Comparison of ENCODE assay signal across 21 cellular contexts in the genomic region with DNA sequence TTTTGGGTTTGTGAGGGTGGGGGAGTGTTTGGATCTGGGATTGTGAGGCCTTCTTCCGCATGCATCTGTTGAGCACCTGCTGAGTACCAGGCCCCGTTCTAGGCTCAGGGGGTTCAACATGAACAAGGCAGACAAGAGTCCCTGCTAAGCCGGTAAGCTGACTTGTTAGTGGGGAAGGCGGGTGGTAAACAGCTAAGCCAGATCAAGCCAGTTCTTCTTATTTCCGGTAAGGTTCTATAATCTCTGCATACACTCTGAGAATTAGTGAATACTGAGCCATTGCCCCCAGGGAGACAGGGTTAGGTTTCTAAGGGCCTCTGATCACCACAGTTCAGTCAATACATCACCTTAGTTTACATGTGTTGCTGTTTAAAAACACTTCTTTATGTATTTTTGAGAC. TPM values are rescaled to one million over a fixed set of nuclear protein-coding genes. Genes with fewer than 3 reads are reported as not detected.
DNase-seq lines count a peak whose midpoint lies in the region; TF ChIP-seq lines count a peak whose summit lies in the region.
"Had no signal": no experiment of that assay in that cellular context is flagged by ENCODE, and none has a peak within 500 bp of the region (broad histone marks: within the 10 kb centered on the region; RNA-seq: fewer than 3 reads in every experiment).

No MANE protein-coding gene starts in this region.

- H3K4me3 ChIP-seq in A673 (ENCODE audit: low read depth, low read length, poor library complexity, severe bottlenecking) (no peak overlapping the region), colonic mucosa (no peak overlapping the region), neural progenitor cell (no peak overlapping the region)
- H3K4me3 ChIP-seq: GM12878 had no signal

- POLR2A ChIA-PET in A673 (lab: Charles Lee; ENCODE audit: low non-redundant PET), result no interaction called here
- POLR2A ChIA-PET in GM10248 (lab: Yijun Ruan, JAX), result no interaction called here

- H3K4me2 ChIP-seq in neural progenitor cell, result no peak overlapping the region

- DNase-seq in A673 (ENCODE audit: low spot score) (peak; percentile 37), NCI-H82 treated with DMSO at 0.1 percent for 48 hours (lab: John Stamatoyannopoulos, UW; ENCODE audit: unreplicated experiment) (peak; percentile 87), colonic mucosa (no peak), neural progenitor cell (ENCODE audit: low spot score) (no peak), dermis blood vessel endothelial cell (no peak), GM10248 (ENCODE audit: extremely low spot score) (no peak), dedifferentiated amniotic fluid mesenchymal stem cell (ENCODE audit: extremely low spot score) (no peak)
- no peak for DNase-seq in stimulated activated CD4-positive, alpha-beta T cell treated with anti-CD3 and anti-CD28 coated beads, Interleukin-2, amount 100 ng/mL, for 24 hours
- DNase-seq: 8988T; BE2C; Caco-2; CD4-positive, alpha-beta T cell; GF-D8; H9; NCI-H1092 treated with DMSO at 0.1 percent for 48 hours; NCI-H146; NCI-H2029 treated with DMSO at 0.1 percent for 48 hours; NCI-H2171 treated with DMSO at 0.1 percent for 48 hours; NCI-H446; NCI-H526 treated with DMSO at 0.1 percent for 48 hours had no signal

- H3F3A ChIP-seq in neural progenitor cell (ENCODE audit: low read depth), result peaks cover 10% of the 10 kb centered on the region

- H3K4me1 ChIP-seq in A673 (ENCODE audit: insufficient read depth, low read length, poor library complexity, severe bottlenecking) (peaks cover 24% of the 10 kb centered on the region), colonic mucosa (no peaks in the 10 kb centered on the region), neural progenitor cell (no peaks in the 10 kb centered on the region)
- H3K4me1 ChIP-seq: BE2C, Caco-2 had no signal

- no peak for TF ChIP-seq CTCF in A673 (conservative IDR thresholded peaks at IDR 0.05; ENCODE audit: low read depth, low read length)
- no peak for TF ChIP-seq CTCF in colonic mucosa (IDR thresholded peaks at IDR 0.05)
- no peak for TF ChIP-seq CTCF in neural progenitor cell (IDR thresholded peaks at IDR 0.05)
- TF ChIP-seq CTCF in GM10248 (IDR thresholded peaks at IDR 0.05; ENCODE audit: control extremely low read depth, extremely low read depth, low read depth, missing control alignments), result no peak

- intact Hi-C loops in A673 (cut with micrococcal nuclease; ENCODE audit: unreplicated experiment), result no loop called here
- intact Hi-C loops in colonic mucosa (cut with DNase I), result no loop called here

- H3K36me3 Mint-ChIP-seq in neural progenitor cell, result peaks cover 8% of the 10 kb centered on the region

- peaks cover 15% of the 10 kb centered on the region for H3K36me3 ChIP-seq in A673 (ENCODE audit: insufficient read depth, low read length, poor library complexity, severe bottlenecking)
- H3K36me3 ChIP-seq in colonic mucosa, result peaks cover 8% of the 10 kb centered on the region
- H3K36me3 ChIP-seq in neural progenitor cell, result peaks cover 3% of the 10 kb centered on the region

- H4K20me1 ChIP-seq in neural progenitor cell (ENCODE audit: low read depth), result peaks cover 14% of the 10 kb centered on the region

- no peaks in the 10 kb centered on the region for H3K9me3 ChIP-seq in A673 (ENCODE audit: low read depth, low read length, poor library complexity, severe bottlenecking)
- no peaks in the 10 kb centered on the region for H3K9me3 ChIP-seq in colonic mucosa
- H3K9me3 ChIP-seq in neural progenitor cell (ENCODE audit: low read depth), result no peaks in the 10 kb centered on the region
- H3K9me3 ChIP-seq: BE2C, Caco-2 had no signal

- H3K27ac Mint-ChIP-seq in neural progenitor cell, result peak overlapping the region; percentile 21
- H3K27ac Mint-ChIP-seq: CD4-positive, alpha-beta T cell had no signal

- no peaks in the 10 kb centered on the region for H3K27me3 ChIP-seq in A673 (replicated peaks; ENCODE audit: insufficient read depth, low read depth, low read length, poor library complexity)
- H3K27me3 ChIP-seq in colonic mucosa, result no peaks in the 10 kb centered on the region
- no peaks in the 10 kb centered on the region for H3K27me3 ChIP-seq in neural progenitor cell
- H3K27me3 ChIP-seq: BE2C had no signal

- H3K27ac ChIP-seq in A673 (ENCODE audit: low read depth, low read length, poor library complexity, severe bottlenecking) (peak overlapping the region; percentile 60), colonic mucosa (peak overlapping the region; percentile 22), neural progenitor cell (no peak overlapping the region)

- CTCF ChIA-PET in A673 (lab: Charles Lee) (interaction anchor here (0.6 to 2.0 kb wide), 2 partner anchors 10 to 77 kb away, joined by 4 to 7 read pairs; a partner anchor contains a TSS), GM10248 (lab: Yijun Ruan, JAX) (interaction anchor here (1.2 to 15.6 kb wide), 3 partner anchors 9 to 266 kb away, joined by 3 to 288 read pairs (median 13); a partner anchor contains a TSS)

- BruUV-seq in A673 (replicated peaks; lab: Mats Ljungman, UMichigan), result no TSS peak

- H2AFZ ChIP-seq in neural progenitor cell (replicated peaks), result no peak overlapping the region

- H3K79me2 ChIP-seq in neural progenitor cell (ENCODE audit: low read depth), result no peaks in the 10 kb centered on the region

- H3K9ac ChIP-seq in colonic mucosa (ENCODE audit: low read depth in 2 of 2, low read length in 2 of 2) (no peak overlapping the region), neural progenitor cell (no peak overlapping the region)

- H3K4me3 Mint-ChIP-seq in neural progenitor cell, result no peak overlapping the region
- H3K4me3 Mint-ChIP-seq: CD4-positive, alpha-beta T cell; H9 had no signal

- no peaks in the 10 kb centered on the region for H3K9me3 Mint-ChIP-seq in neural progenitor cell
- H3K9me3 Mint-ChIP-seq: CD4-positive, alpha-beta T cell; H9 had no signal

- H3K4me1 Mint-ChIP-seq in neural progenitor cell, result no peaks in the 10 kb centered on the region

- H3K27me3 Mint-ChIP-seq in neural progenitor cell (ENCODE audit: insufficient read depth, low read depth), result peaks cover 2% of the 10 kb centered on the region

RNA-seq across cellular contexts. Expression of a gene that starts 9.9 kb away (rescaled TPM):
- 2.9 and 3.0 TPM in 2 replicates for total RNA-seq in A673 (2021)
- total RNA-seq in colonic mucosa, result 10 to 100 TPM; 10.9 to 33.7 TPM
- 1.5 and 3.9 TPM in 2 replicates for total RNA-seq in neural progenitor cell (ENCODE audit: low replicate concordance)
- 148 and 336 TPM in 2 replicates for total RNA-seq in dermis blood vessel endothelial cell

RNA-seq across cellular contexts. Expression of a gene that starts 42.0 kb away (rescaled TPM):
- total RNA-seq in A673 (2021), result 146 and 172 TPM in 2 replicates
- total RNA-seq in colonic mucosa, result 100 to 1,000 TPM; 145 to 257 TPM
- total RNA-seq in neural progenitor cell (ENCODE audit: low replicate concordance), result 101 and 172 TPM in 2 replicates
- total RNA-seq in dermis blood vessel endothelial cell, result 68.3 and 105 TPM in 2 replicates

Comparison
In these comparisons a context has a peak if more than half of its experiments do, and no peak if none do; other contexts are left out.
1. DNase-seq: peak in A673 (single experiment) and NCI-H82 treated with DMSO at 0.1 percent for 48 hours (single experiment); none in colonic mucosa (single experiment), neural progenitor cell (single experiment), dermis blood vessel endothelial cell (single experiment), GM10248 (single experiment), dedifferentiated amniotic fluid mesenchymal stem cell (single experiment) and stimulated activated CD4-positive, alpha-beta T cell treated with anti-CD3 and anti-CD28 coated beads, Interleukin-2, amount 100 ng/mL, for 24 hours (0 of 2).